Comparison of ENCODE assay signal across 9 cellular contexts in genomic region chr13:111114362-111115050, GRCh38. TPM values are rescaled to one million over a fixed set of nuclear protein-coding genes. Genes with fewer than 3 reads are reported as not detected.
DNase-seq lines count a peak whose midpoint lies in the region; ATAC-seq, FAIRE-seq and TF ChIP-seq lines count a peak whose summit lies in the region.
"Had no signal": no experiment of that assay in that cellular context is flagged by ENCODE, and none has a peak within 500 bp of the region (broad histone marks: within the 10 kb centered on the region; RNA-seq: fewer than 3 reads in every experiment).

No MANE protein-coding gene starts in this region.

- H3K27ac ChIP-seq in MM.1S (ENCODE audit: low read length) (no peak overlapping the region), ascending aorta (peak overlapping the region; percentile 89 to 95), right atrium auricular region (peak overlapping the region; percentile 67 to 77), trophoblast cell (ENCODE audit: low read depth, low read length) (no peak overlapping the region)

- H4K20me1 ChIP-seq in MM.1S (ENCODE audit: insufficient read depth, low read length): no peaks in the 10 kb centered on the region

- ATAC-seq in GM21515 (IDR thresholded peaks at IDR 0.05; ENCODE audit: unreplicated experiment): no peak

- peak overlapping the region; percentile 49; the same call in 1 of the 2 replicates for H3K9ac ChIP-seq in MM.1S (ENCODE audit: low read length)
- H3K9ac ChIP-seq in trophoblast cell (ENCODE audit: low read length): no peak overlapping the region

- no peak overlapping the region for H2BK120ac ChIP-seq in trophoblast cell (ENCODE audit: insufficient read depth, low read length, poor library complexity)

- H2BK12ac ChIP-seq in trophoblast cell (ENCODE audit: low read length): no peak overlapping the region

- no peak for TF ChIP-seq POLR2A in H54 (IDR thresholded peaks at IDR 0.05; ENCODE audit: low read depth, low read length)

- no peak overlapping the region for H4K91ac ChIP-seq in trophoblast cell (ENCODE audit: low read depth, low read length)

- intact Hi-C loops in ascending aorta (cut with DNase I): loop anchor here (1.0 to 5.0 kb wide), 5 partner anchors 39 to 400 kb away; partner anchors contain the start of gene ANKRD10

- H3K18ac ChIP-seq in trophoblast cell (ENCODE audit: low read length): no peak overlapping the region

- no peak for FAIRE-seq in H54 (lab: Jason Lieb, UNC)
- FAIRE-seq: G401.6 had no signal

- H3K27me3 ChIP-seq in MM.1S (replicated peaks; ENCODE audit: insufficient read depth, low read length): peaks cover 33% of the 10 kb centered on the region
- H3K27me3 ChIP-seq in ascending aorta: no peaks in the 10 kb centered on the region
- H3K27me3 ChIP-seq in right atrium auricular region: no peaks in the 10 kb centered on the region
- peaks cover 16% of the 10 kb centered on the region for H3K27me3 ChIP-seq in trophoblast cell (ENCODE audit: insufficient read depth, low read length)

- H3K4me2 ChIP-seq in MM.1S (ENCODE audit: low read depth, low read length): peak overlapping the region; percentile 87
- peak overlapping the region; percentile 84 for H3K4me2 ChIP-seq in trophoblast cell (ENCODE audit: low read length)

- no peak overlapping the region for H3K14ac ChIP-seq in trophoblast cell (ENCODE audit: low read length)

- H4K8ac ChIP-seq in trophoblast cell (ENCODE audit: low read depth, low read length): no peak overlapping the region

- no peaks in the 10 kb centered on the region for H3K9me3 ChIP-seq in MM.1S (replicated peaks; ENCODE audit: insufficient read depth, low read length)
- H3K9me3 ChIP-seq in ascending aorta: no peaks in the 10 kb centered on the region
- H3K9me3 ChIP-seq in right atrium auricular region: peaks cover 0 to under 1% of the 10 kb centered on the region in 2 donors
- H3K9me3 ChIP-seq in trophoblast cell (ENCODE audit: insufficient read depth, low read depth, low read length): peaks cover 3% of the 10 kb centered on the region

- no peak overlapping the region for H3K4ac ChIP-seq in trophoblast cell (ENCODE audit: low read depth, low read length)

- no peaks in the 10 kb centered on the region for H3F3A ChIP-seq in MM.1S (ENCODE audit: insufficient read depth, low read length)

- peaks cover 4% of the 10 kb centered on the region for H3K79me1 ChIP-seq in trophoblast cell (ENCODE audit: low read length)

- peak overlapping the region; percentile 12 for H4K12ac ChIP-seq in trophoblast cell (ENCODE audit: low read depth, low read length)

- H2BK5ac ChIP-seq in trophoblast cell (ENCODE audit: low read depth, low read length, poor library complexity): no peak overlapping the region

- DNase-seq in NCI-H748 (lab: John Stamatoyannopoulos, UW; ENCODE audit: unreplicated experiment) (peak; percentile 80), NCI-H748 treated with DMSO at 0.1 percent for 48 hours (lab: John Stamatoyannopoulos, UW) (no peak), MM.1S (peak; percentile 26), ascending aorta (ENCODE audit: low spot score in 2 of 2) (peak in 1 of 2 donors; percentile 89), right atrium auricular region (ENCODE audit: low spot score) (peak; percentile 69), trophoblast cell (peak; percentile 75 to 78), H54 (ENCODE audit: insufficient read length, low spot score) (no peak)

- peak overlapping the region; percentile 90 for H3K4me3 ChIP-seq in MM.1S (ENCODE audit: low read length)
- peak overlapping the region; percentile 80 to 86 for H3K4me3 ChIP-seq in ascending aorta
- H3K4me3 ChIP-seq in right atrium auricular region: peak overlapping the region; percentile 59 to 61
- H3K4me3 ChIP-seq in trophoblast cell (ENCODE audit: low read depth, low read length): peak overlapping the region; percentile 62

- TF ChIP-seq CTCF in MM.1S (IDR thresholded peaks at IDR 0.05; ENCODE audit: low read length): no peak
- no peak for TF ChIP-seq CTCF in ascending aorta (IDR thresholded peaks at IDR 0.05)
- TF ChIP-seq CTCF in right atrium auricular region (IDR thresholded peaks at IDR 0.05): no peak

- H2AFZ ChIP-seq in MM.1S (ENCODE audit: low read length) (peak overlapping the region; percentile 94), trophoblast cell (ENCODE audit: insufficient read depth, low read length, poor library complexity) (no peak overlapping the region)

- H2AK5ac ChIP-seq in trophoblast cell (ENCODE audit: low read length): no peak overlapping the region

- no peak overlapping the region for H3K23ac ChIP-seq in trophoblast cell (ENCODE audit: low read length)

- H3K36me3 ChIP-seq in MM.1S (replicated peaks; ENCODE audit: insufficient read depth, low read length): no peaks in the 10 kb centered on the region
- no peaks in the 10 kb centered on the region for H3K36me3 ChIP-seq in ascending aorta
- H3K36me3 ChIP-seq in right atrium auricular region: no peaks in the 10 kb centered on the region
- no peaks in the 10 kb centered on the region for H3K36me3 ChIP-seq in trophoblast cell (ENCODE audit: control insufficient read depth in 1 of 2, insufficient read depth in 2 of 2, low read length in 2 of 2)

- WGBS in trophoblast cell (ENCODE audit: extremely low coverage, insufficient coverage, insufficient read length): no CpG with 5 or more reads among the region's 55 CpGs

- H3K79me2 ChIP-seq in MM.1S (ENCODE audit: low read length) (no peaks in the 10 kb centered on the region), trophoblast cell (ENCODE audit: control insufficient read depth, insufficient read depth, low read length, poor library complexity) (no peaks in the 10 kb centered on the region)

- no peaks in the 10 kb centered on the region for H3K9me2 ChIP-seq in MM.1S (replicated peaks; ENCODE audit: insufficient read depth, low read length)

- H3K4me1 ChIP-seq in MM.1S (ENCODE audit: low read length): no peaks in the 10 kb centered on the region
- peaks cover 3 to 25% of the 10 kb centered on the region in 2 donors for H3K4me1 ChIP-seq in ascending aorta
- H3K4me1 ChIP-seq in right atrium auricular region: peaks cover 0 to 15% of the 10 kb centered on the region in 2 donors
- peaks cover 0 to 4% of the 10 kb centered on the region in 2 experiments for H3K4me1 ChIP-seq in trophoblast cell (ENCODE audit: control insufficient read depth in 1 of 2, insufficient read depth in 2 of 2, low read length in 2 of 2)

RNA-seq across cellular contexts. Expression of gene ARHGEF7, which starts 0.6 kb away (rescaled TPM):
- total RNA-seq in ascending aorta (32.2 TPM), right atrium auricular region (10 to 100 TPM; 27.8 to 36.9 TPM)
- 34.5 and 34.7 TPM in 2 replicates for polyA plus RNA-seq in trophoblast cell (2013)

Comparison
In these comparisons a context has a peak if more than half of its experiments do, and no peak if none do; other contexts are left out.
1. DNase-seq: peak in NCI-H748 (single experiment), MM.1S (single experiment), right atrium auricular region (single experiment) and trophoblast cell (2 of 2); none in NCI-H748 treated with DMSO at 0.1 percent for 48 hours (single experiment) and H54 (single experiment).
2. H3K27ac ChIP-seq: peak in ascending aorta (2 of 2) and right atrium auricular region (2 of 2); none in MM.1S (single experiment) and trophoblast cell (single experiment).
3. Peak in every context shown above with its lines, with median percentiles within 50 percentile points of each other: H3K4me3 ChIP-seq.